In the genomic region with DNA sequence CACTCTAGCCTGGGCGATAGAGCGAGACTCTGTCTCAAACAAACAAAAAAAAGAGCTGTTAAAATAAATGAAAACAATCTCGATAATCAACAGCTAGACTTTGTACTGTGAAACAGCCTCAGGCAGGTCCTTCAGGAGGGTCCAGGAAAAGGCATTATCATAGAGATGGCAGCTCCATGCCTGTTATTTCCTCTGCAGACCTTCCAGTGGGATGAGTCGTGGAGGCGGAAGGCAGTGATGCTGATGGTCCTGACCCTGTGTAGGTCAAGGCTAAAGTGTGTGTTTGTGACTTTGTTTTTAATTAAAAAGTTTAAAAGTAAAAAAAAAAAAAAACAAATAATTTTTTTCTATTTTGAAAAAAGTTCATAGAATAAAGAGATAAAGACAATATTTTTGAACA, we compare ENCODE assay signal across 21 cellular contexts.
"Had no signal": no experiment of that assay in that cellular context is flagged by ENCODE, and none has a peak within 500 bp of the region (broad histone marks: within the 10 kb centered on the region; RNA-seq: fewer than 3 reads in every experiment).

No MANE protein-coding gene starts in this region.

- H3K36me3 ChIP-seq: breast epithelium, WERI-Rb-1 had no signal

- DNase-seq: activated CD4-positive, alpha-beta T cell treated with anti-CD3 and anti-CD28 coated beads for 48 hours; activated CD4-positive, alpha-beta T cell treated with anti-CD3 and anti-CD28 coated beads, Interleukin-2, amount 50 U/mL, for 4 hours; activated CD8-positive, alpha-beta memory T cell treated with anti-CD3 and anti-CD28 coated beads, Interleukin-2, amount 50 U/mL, for 48 hours; activated CD8-positive, alpha-beta T cell treated with anti-CD3 and anti-CD28 coated beads, Interleukin-2, amount 10 ng/mL, durations not matched to agents 7 days and 5 days; activated effector memory CD4-positive, alpha-beta T cell treated with Interleukin-2 at 50 U/mL for 16 hours; activated naive CD4-positive, alpha-beta T cell; activated T-cell treated with anti-CD3 and anti-CD28 coated beads, Interleukin-2, amount 50 U/mL, for 1 hour; aorta; caudate nucleus; MM.1S; NCI-H1105 treated with DMSO at 0.1 percent for 48 hours; NCI-H1436 treated with DMSO at 0.1 percent for 48 hours; NCI-H187; NCI-H2081; NCI-H446; NCI-H524; SHP77 treated with DMSO at 0.1 percent for 48 hours; T-cell; WERI-Rb-1 had no signal

- H3K4me1 ChIP-seq: breast epithelium had no signal

- ATAC-seq: activated CD8-positive, alpha-beta T cell treated with anti-CD3 and anti-CD28 coated beads, Interleukin-2, amount 10 ng/mL, durations not matched to agents 7 days and 5 days; T-cell had no signal

- H3K4me2 ChIP-seq: KMS-11 had no signal

- H3K27ac ChIP-seq: breast epithelium, KMS-11, WERI-Rb-1 had no signal

- H3K27me3 ChIP-seq: breast epithelium had no signal

- H3K4me3 ChIP-seq: breast epithelium had no signal

- H3K9ac ChIP-seq: KMS-11 had no signal
